40 cellular contexts compared by ENCODE assay signal in genomic region chr2:21111012-21111411, GRCh38. TPM values are rescaled to one million over a fixed set of nuclear protein-coding genes. Genes with fewer than 3 reads are reported as not detected.
"Had no signal": no experiment of that assay in that cellular context is flagged by ENCODE, and none has a peak within 500 bp of the region (broad histone marks: within the 10 kb centered on the region; RNA-seq: fewer than 3 reads in every experiment).

No MANE protein-coding gene starts in this region.

- H3K9me3 ChIP-seq: adrenal gland, ascending aorta, body of pancreas, breast epithelium had no signal

- H3K4me3 ChIP-seq: adrenal gland, ascending aorta, body of pancreas, breast epithelium, cardiac muscle cell had no signal

- H3K27me3 ChIP-seq: ascending aorta, body of pancreas, brain microvascular endothelial cell, breast epithelium, cardiac muscle cell had no signal

- FAIRE-seq: astrocyte, bronchial epithelial cell, colon had no signal

- H3K9me3 Mint-ChIP-seq: activated naive CD4-positive, alpha-beta T cell treated with anti-CD3 and anti-CD28 coated beads for 36 hours; activated naive CD4-positive, alpha-beta T cell treated with anti-CD3 and anti-CD28 coated beads, Interleukin-2, amount 10 ng/mL, durations not matched to agents 7 days and 5 days; activated naive CD4-positive, alpha-beta T cell treated with anti-CD3 and anti-CD28 coated beads, Interleukin-2, amount 50 U/mL, for 24 hours; activated naive CD4-positive, alpha-beta T cell treated with anti-CD3 and anti-CD28 coated beads, Interleukin-2, amount 50 U/mL, for 72 hours; activated naive CD8-positive, alpha-beta T cell treated with anti-CD3 and anti-CD28 coated beads for 36 hours; activated naive CD8-positive, alpha-beta T cell treated with anti-CD3 and anti-CD28 coated beads, Interleukin-2, amount 10 ng/mL, durations not matched to agents 7 days and 5 days; activated naive CD8-positive, alpha-beta T cell treated with anti-CD3 and anti-CD28 coated beads, Interleukin-2, amount 50 U/mL, for 24 hours; activated T-cell treated with anti-CD3 and anti-CD28 coated beads, Interleukin-2, amount 50 U/mL, for 4 hours; activated T-cell treated with anti-CD3 and anti-CD28 coated beads, Interleukin-2, amount 50 U/mL, for 72 hours; activated T-helper 1 cell treated with anti-CD3 and anti-CD28 coated beads, Interleukin-12 subunit alpha, Interleukin-12 subunit beta, Interleukin-2, Interleukin-4 antibody, amounts not matched to agents 30 ng/mL and 10 ng/mL and 1 ng/mL, durations not matched to agents 14 hours and 24 hours and 36 hours; activated T-helper 17 cell treated with anti-CD3 and anti-CD28 coated beads, Interleukin-2, amount 50 U/mL, for 72 hours; activated T-helper 2 cell treated with anti-CD3 and anti-CD28 coated beads, Interferon-gamma antibody, Interleukin-2, Interleukin-4, amounts not matched to agents 10 μg/mL and 5 μg/mL and 100 μg/mL, durations not matched to agents 14 hours and 24 hours and 36 hours; brain; central memory CD8-positive, alpha-beta T cell had no signal

- H3K27me3 Mint-ChIP-seq: activated naive CD4-positive, alpha-beta T cell treated with anti-CD3 and anti-CD28 coated beads, Interleukin-2, amount 10 ng/mL, durations not matched to agents 7 days and 5 days had no signal

- H3K36me3 Mint-ChIP-seq: activated naive CD4-positive, alpha-beta T cell treated with anti-CD3 and anti-CD28 coated beads, Interleukin-2, amount 10 ng/mL, durations not matched to agents 7 days and 5 days; activated naive CD4-positive, alpha-beta T cell treated with anti-CD3 and anti-CD28 coated beads, Interleukin-2, amount 50 U/mL, for 24 hours; activated naive CD4-positive, alpha-beta T cell treated with anti-CD3 and anti-CD28 coated beads, Interleukin-2, amount 50 U/mL, for 72 hours; activated naive CD8-positive, alpha-beta T cell; activated naive CD8-positive, alpha-beta T cell treated with anti-CD3 and anti-CD28 coated beads for 36 hours; activated naive CD8-positive, alpha-beta T cell treated with anti-CD3 and anti-CD28 coated beads, Interleukin-2, amount 10 ng/mL, durations not matched to agents 7 days and 5 days; brain had no signal

- H3K27ac ChIP-seq: adrenal gland, ascending aorta, body of pancreas, brain microvascular endothelial cell, breast epithelium, cardiac muscle cell had no signal

- ATAC-seq: activated naive CD4-positive, alpha-beta T cell treated with anti-CD3 and anti-CD28 coated beads, Interleukin-2, amount 50 U/mL, for 72 hours; activated naive CD8-positive, alpha-beta T cell treated with anti-CD3 and anti-CD28 coated beads, Interleukin-2, amount 50 U/mL, for 24 hours; activated T-cell treated with anti-CD3 and anti-CD28 coated beads, Interleukin-2, amount 50 U/mL, for 4 hours; activated T-cell treated with anti-CD3 and anti-CD28 coated beads, Interleukin-2, amount 50 U/mL, for 72 hours; activated T-helper 17 cell treated with anti-CD3 and anti-CD28 coated beads, Interleukin-2, amount 50 U/mL, for 72 hours; body of pancreas had no signal

- DNase-seq: activated effector memory CD4-positive, alpha-beta T cell treated with anti-CD3 and anti-CD28 coated beads, Interleukin-2, amount 50 U/mL, for 16 hours; activated effector memory CD4-positive, alpha-beta T cell treated with Interleukin-2 at 50 U/mL for 16 hours; activated gamma-delta T cell; activated gamma-delta T cell treated with Interleukin-2 at 50 U/mL for 16 hours; activated naive CD4-positive, alpha-beta T cell; activated naive CD4-positive, alpha-beta T cell treated with anti-CD3 and anti-CD28 coated beads for 36 hours; activated naive CD4-positive, alpha-beta T cell treated with anti-CD3 and anti-CD28 coated beads, Interleukin-2, amount 10 ng/mL, durations not matched to agents 7 days and 5 days; activated naive CD4-positive, alpha-beta T cell treated with anti-CD3 and anti-CD28 coated beads, Interleukin-2, amount 50 U/mL, for 16 hours; activated naive CD4-positive, alpha-beta T cell treated with Interleukin-2 at 50 U/mL for 16 hours; activated naive CD8-positive, alpha-beta T cell treated with anti-CD3 and anti-CD28 coated beads for 36 hours; activated naive CD8-positive, alpha-beta T cell treated with anti-CD3 and anti-CD28 coated beads, Interleukin-2, amount 10 ng/mL, durations not matched to agents 7 days and 5 days; activated naive CD8-positive, alpha-beta T cell treated with anti-CD3 and anti-CD28 coated beads, Interleukin-2, amount 50 U/mL, for 24 hours; activated T-cell treated with anti-CD3 and anti-CD28 coated beads, Interleukin-2, amount 50 U/mL, for 4 hours; activated T-cell treated with anti-CD3 and anti-CD28 coated beads, Interleukin-2, amount 50 U/mL, for 48 hours; activated T-cell treated with anti-CD3 and anti-CD28 coated beads, Interleukin-2, amount 50 U/mL, for 72 hours; adrenal gland; amniotic stem cell; amygdala; anterior cingulate cortex; aorta; body of pancreas; brain microvascular endothelial cell; caudate nucleus; central memory CD4-positive, alpha-beta T cell; cerebellar nuclear complex had no signal

- H3K4me1 Mint-ChIP-seq: activated naive CD4-positive, alpha-beta T cell treated with anti-CD3 and anti-CD28 coated beads, Interleukin-2, amount 10 ng/mL, durations not matched to agents 7 days and 5 days; activated naive CD4-positive, alpha-beta T cell treated with anti-CD3 and anti-CD28 coated beads, Interleukin-2, amount 50 U/mL, for 24 hours; activated naive CD8-positive, alpha-beta T cell treated with anti-CD3 and anti-CD28 coated beads for 36 hours; activated naive CD8-positive, alpha-beta T cell treated with anti-CD3 and anti-CD28 coated beads, Interleukin-2, amount 10 ng/mL, durations not matched to agents 7 days and 5 days; activated naive CD8-positive, alpha-beta T cell treated with anti-CD3 and anti-CD28 coated beads, Interleukin-2, amount 50 U/mL, for 24 hours; activated T-helper 17 cell treated with anti-CD3 and anti-CD28 coated beads, Interleukin-2, amount 50 U/mL, for 72 hours; brain; central memory CD8-positive, alpha-beta T cell had no signal

- H3K4me3 Mint-ChIP-seq: activated naive CD4-positive, alpha-beta T cell treated with anti-CD3 and anti-CD28 coated beads for 36 hours; activated naive CD4-positive, alpha-beta T cell treated with anti-CD3 and anti-CD28 coated beads, Interleukin-2, amount 10 ng/mL, durations not matched to agents 7 days and 5 days; activated naive CD4-positive, alpha-beta T cell treated with anti-CD3 and anti-CD28 coated beads, Interleukin-2, amount 50 U/mL, for 24 hours; activated naive CD8-positive, alpha-beta T cell; activated naive CD8-positive, alpha-beta T cell treated with anti-CD3 and anti-CD28 coated beads for 36 hours; activated naive CD8-positive, alpha-beta T cell treated with anti-CD3 and anti-CD28 coated beads, Interleukin-2, amount 10 ng/mL, durations not matched to agents 7 days and 5 days; activated naive CD8-positive, alpha-beta T cell treated with anti-CD3 and anti-CD28 coated beads, Interleukin-2, amount 50 U/mL, for 24 hours; activated T-cell treated with anti-CD3 and anti-CD28 coated beads, Interleukin-2, amount 50 U/mL, for 4 hours; activated T-cell treated with anti-CD3 and anti-CD28 coated beads, Interleukin-2, amount 50 U/mL, for 72 hours; activated T-helper 1 cell treated with anti-CD3 and anti-CD28 coated beads, Interleukin-12 subunit alpha, Interleukin-12 subunit beta, Interleukin-2, Interleukin-4 antibody, amounts not matched to agents 30 ng/mL and 10 ng/mL and 1 ng/mL, durations not matched to agents 14 hours and 24 hours and 36 hours; activated T-helper 17 cell treated with anti-CD3 and anti-CD28 coated beads, Interleukin-2, amount 50 U/mL, for 72 hours; brain; central memory CD8-positive, alpha-beta T cell had no signal

- H3K27ac Mint-ChIP-seq: activated naive CD4-positive, alpha-beta T cell treated with anti-CD3 and anti-CD28 coated beads for 36 hours; activated naive CD4-positive, alpha-beta T cell treated with anti-CD3 and anti-CD28 coated beads, Interleukin-2, amount 10 ng/mL, durations not matched to agents 7 days and 5 days; activated naive CD4-positive, alpha-beta T cell treated with anti-CD3 and anti-CD28 coated beads, Interleukin-2, amount 50 U/mL, for 24 hours; activated naive CD4-positive, alpha-beta T cell treated with anti-CD3 and anti-CD28 coated beads, Interleukin-2, amount 50 U/mL, for 72 hours; activated naive CD8-positive, alpha-beta T cell; activated naive CD8-positive, alpha-beta T cell treated with anti-CD3 and anti-CD28 coated beads for 36 hours; activated naive CD8-positive, alpha-beta T cell treated with anti-CD3 and anti-CD28 coated beads, Interleukin-2, amount 10 ng/mL, durations not matched to agents 7 days and 5 days; activated naive CD8-positive, alpha-beta T cell treated with anti-CD3 and anti-CD28 coated beads, Interleukin-2, amount 50 U/mL, for 24 hours; activated T-cell treated with anti-CD3 and anti-CD28 coated beads, Interleukin-2, amount 50 U/mL, for 72 hours; activated T-helper 1 cell treated with anti-CD3 and anti-CD28 coated beads, Interleukin-12 subunit alpha, Interleukin-12 subunit beta, Interleukin-2, Interleukin-4 antibody, amounts not matched to agents 30 ng/mL and 10 ng/mL and 1 ng/mL, durations not matched to agents 14 hours and 24 hours and 36 hours; activated T-helper 17 cell treated with anti-CD3 and anti-CD28 coated beads, Interleukin-2, amount 50 U/mL, for 72 hours; activated T-helper 2 cell treated with anti-CD3 and anti-CD28 coated beads, Interferon-gamma antibody, Interleukin-2, Interleukin-4, amounts not matched to agents 10 μg/mL and 5 μg/mL and 100 μg/mL, durations not matched to agents 14 hours and 24 hours and 36 hours; brain had no signal

- H3K36me3 ChIP-seq: adrenal gland, ascending aorta, brain microvascular endothelial cell, breast epithelium, cardiac muscle cell had no signal

- H3K4me1 ChIP-seq: adrenal gland, ascending aorta, body of pancreas, breast epithelium had no signal

RNA-seq across cellular contexts. Expression of gene TDRD15, which starts 12.8 kb away (rescaled TPM):
- total RNA-seq: activated naive CD4-positive, alpha-beta T cell treated with anti-CD3 and anti-CD28 coated beads for 36 hours; activated naive CD4-positive, alpha-beta T cell treated with anti-CD3 and anti-CD28 coated beads, Interleukin-2, amount 50 U/mL, for 72 hours; activated naive CD8-positive, alpha-beta T cell treated with anti-CD3 and anti-CD28 coated beads for 36 hours; activated T-cell treated with anti-CD3 and anti-CD28 coated beads, Interleukin-2, amount 50 U/mL, for 4 hours; activated T-cell treated with anti-CD3 and anti-CD28 coated beads, Interleukin-2, amount 50 U/mL, for 72 hours; activated T-helper 1 cell treated with anti-CD3 and anti-CD28 coated beads, Interleukin-12 subunit alpha, Interleukin-12 subunit beta, Interleukin-2, Interleukin-4 antibody, amounts not matched to agents 30 ng/mL and 10 ng/mL and 1 ng/mL, durations not matched to agents 14 hours and 24 hours and 36 hours; activated T-helper 2 cell treated with anti-CD3 and anti-CD28 coated beads, Interferon-gamma antibody, Interleukin-2, Interleukin-4, amounts not matched to agents 10 μg/mL and 5 μg/mL and 100 μg/mL, durations not matched to agents 14 hours and 24 hours and 36 hours; adrenal gland; ascending aorta; astrocyte; bronchial epithelial cell; cardiac muscle cell; cardiac septum had no signal
